In the genomic region with DNA sequence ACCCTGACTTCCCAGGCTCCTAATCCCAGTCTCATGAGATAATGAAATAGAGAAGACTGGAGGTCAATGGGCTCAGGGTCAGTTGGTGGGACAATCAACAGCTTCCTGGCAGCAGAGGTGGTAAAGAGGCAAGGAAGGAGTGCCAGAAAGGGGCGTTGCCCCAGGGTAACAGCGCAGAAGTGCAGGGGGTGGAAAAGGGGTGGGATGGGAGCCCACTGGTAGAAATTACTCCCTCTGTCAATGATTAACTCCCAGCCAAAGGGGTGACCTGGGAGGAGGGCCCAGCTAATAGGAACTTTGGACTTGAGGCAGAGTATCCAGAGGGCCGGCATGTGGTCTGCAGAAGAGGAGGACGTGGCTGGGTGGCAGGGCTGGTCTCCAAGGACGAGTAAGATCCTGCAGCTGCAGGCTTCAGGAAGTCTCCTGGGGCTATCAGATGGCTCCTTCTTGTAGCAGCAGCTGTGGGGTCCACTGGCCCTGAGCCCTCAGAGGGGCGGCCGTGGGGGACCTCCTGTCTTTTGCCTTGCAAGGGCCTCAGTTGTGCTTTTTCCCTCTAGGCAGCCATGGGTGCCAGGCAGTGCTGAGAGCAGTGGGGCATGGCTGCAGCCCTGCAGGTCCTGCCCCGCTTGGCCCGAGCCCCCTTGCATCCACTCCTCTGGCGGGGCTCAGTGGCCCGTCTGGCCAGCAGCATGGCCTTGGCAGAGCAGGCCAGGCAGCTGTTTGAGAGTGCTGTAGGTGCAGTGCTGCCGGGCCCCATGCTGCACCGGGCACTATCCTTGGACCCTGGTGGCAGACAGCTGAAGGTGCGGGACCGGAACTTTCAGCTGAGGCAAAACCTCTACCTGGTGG, we compare ENCODE assay signal across 11 cellular contexts. TPM values are rescaled to one million over a fixed set of nuclear protein-coding genes. Genes with fewer than 3 reads are reported as not detected.
DNase-seq lines count a peak whose midpoint lies in the region; ATAC-seq and TF ChIP-seq lines count a peak whose summit lies in the region.
"Had no signal": no experiment of that assay in that cellular context is flagged by ENCODE, and none has a peak within 500 bp of the region (broad histone marks: within the 10 kb centered on the region; RNA-seq: fewer than 3 reads in every experiment).

No MANE protein-coding gene starts in this region.

- H3K27ac Mint-ChIP-seq in immature natural killer cell (peak overlapping the region in 4 of 6 donors; percentile 17 to 100 (median 100)), progenitor cell of endocrine pancreas (peak overlapping the region; percentile 85)

- no peaks in the 10 kb centered on the region for H3K9me2 ChIP-seq in DOHH2 (replicated peaks; ENCODE audit: control insufficient read depth, low read length)

- H3K4me1 ChIP-seq in DOHH2 (ENCODE audit: control insufficient read depth, low read length) (peaks cover 16% of the 10 kb centered on the region), uterus (peaks cover 0 to 5% of the 10 kb centered on the region in 2 donors)

- peaks cover 28% of the 10 kb centered on the region for H3K79me2 ChIP-seq in DOHH2 (ENCODE audit: control insufficient read depth, low read length)

- H3K4me1 Mint-ChIP-seq in immature natural killer cell = peaks cover 25 to 34% of the 10 kb centered on the region in 2 donors
- H3K4me1 Mint-ChIP-seq in progenitor cell of endocrine pancreas (ENCODE audit: low read depth) = peaks cover 43% of the 10 kb centered on the region

- peaks cover 8 to 14% (median 11%) of the 10 kb centered on the region in 3 donors for H3K27me3 Mint-ChIP-seq in immature natural killer cell (ENCODE audit: low read depth in 3 of 3)
- no peaks in the 10 kb centered on the region for H3K27me3 Mint-ChIP-seq in progenitor cell of endocrine pancreas

- ATAC-seq in GM18858 (IDR thresholded peaks at IDR 0.05; ENCODE audit: unreplicated experiment) (no peak), GM18870 (IDR thresholded peaks at IDR 0.05; ENCODE audit: unreplicated experiment) (no peak)
- ATAC-seq: sciatic nerve had no signal

- H3K4me2 ChIP-seq in DOHH2 (ENCODE audit: low read length) = 0 out of 2 replicates have a peak overlapping the region, but pooled peaks have one; percentile 85

- no peak for TF ChIP-seq POLR2A in uterus (IDR thresholded peaks at IDR 0.05)

- no peak overlapping the region for H3K4me3 ChIP-seq in DOHH2 (ENCODE audit: low read length)
- no peak overlapping the region for H3K4me3 ChIP-seq in uterus
- H3K4me3 ChIP-seq: tibial artery had no signal

- H3K9me3 ChIP-seq in DOHH2 (ENCODE audit: control insufficient read depth, insufficient read depth, low read length) = no peaks in the 10 kb centered on the region
- H3K9me3 ChIP-seq in uterus = no peaks in the 10 kb centered on the region
- H3K9me3 ChIP-seq: tibial artery had no signal

- DNase-seq in LoVo (ENCODE audit: low spot score) = peak; percentile 86
- DNase-seq in immature natural killer cell = no peak
- no peak for DNase-seq in progenitor cell of endocrine pancreas (ENCODE audit: low spot score, unreplicated experiment)
- DNase-seq in COLO829 (ENCODE audit: low spot score) = no peak
- no peak for DNase-seq in uterus
- DNase-seq: DND-41 had no signal

- peaks cover 5% of the 10 kb centered on the region; the same call in 1 of the 2 replicates for H3F3A ChIP-seq in DOHH2 (ENCODE audit: control insufficient read depth, insufficient read depth)

- H3K36me3 ChIP-seq in DOHH2 (ENCODE audit: control insufficient read depth, low read length) (peaks cover 18% of the 10 kb centered on the region), uterus (no peaks in the 10 kb centered on the region)

- peak overlapping the region in 2 of 5 donors; percentile 99 to 100 for H3K4me3 Mint-ChIP-seq in immature natural killer cell
- H3K4me3 Mint-ChIP-seq in progenitor cell of endocrine pancreas (ENCODE audit: low read depth) = peak overlapping the region; percentile 100

- no peaks in the 10 kb centered on the region for H4K20me1 ChIP-seq in DOHH2 (ENCODE audit: control insufficient read depth, insufficient read depth, low read depth, low read length)

- H3K36me3 Mint-ChIP-seq in immature natural killer cell (peaks cover 4 to 13% (median 8%) of the 10 kb centered on the region in 3 donors), progenitor cell of endocrine pancreas (ENCODE audit: insufficient read depth) (no peaks in the 10 kb centered on the region)

- TF ChIP-seq CTCF in DOHH2 (IDR thresholded peaks at IDR 0.05; ENCODE audit: low read depth, low read length, poor library complexity, severe bottlenecking) (no peak), progenitor cell of endocrine pancreas (IDR thresholded peaks at IDR 0.05; ENCODE audit: unreplicated experiment) (peak; percentile 29), uterus (IDR thresholded peaks at IDR 0.05) (no peak)

- H3K9me3 Mint-ChIP-seq in immature natural killer cell (no peaks in the 10 kb centered on the region), progenitor cell of endocrine pancreas (ENCODE audit: low read depth) (no peaks in the 10 kb centered on the region)

- H3K27me3 ChIP-seq in DOHH2 (ENCODE audit: control insufficient read depth, low read length) (no peaks in the 10 kb centered on the region), uterus (no peaks in the 10 kb centered on the region)
- H3K27me3 ChIP-seq: tibial artery had no signal

- H3K27ac ChIP-seq in DOHH2 (ENCODE audit: low read depth, low read length) (no peak overlapping the region), uterus (no peak overlapping the region)
- H3K27ac ChIP-seq: tibial artery had no signal

- intact Hi-C loops in uterus (cut with DNase I; ENCODE audit: low total_unique reads) = no loop called here

RNA-seq across cellular contexts. Expression of a gene that starts 2.3 kb away (rescaled TPM):
- polyA plus RNA-seq in immature natural killer cell = 10 to 100 TPM in 2 of 3 donors, 1 to 10 TPM in 1; 8.2 to 14.5 (median 12.1) TPM
- 52.5 and 53.6 TPM in 2 replicates for total RNA-seq in progenitor cell of endocrine pancreas
- total RNA-seq in uterus = 10 to 100 TPM in 3 of 4 donors, 1 to 10 TPM in 1; 3.8 to 15.1 (median 10.8) TPM

RNA-seq across cellular contexts. Expression of a gene that starts 11.5 kb away (rescaled TPM):
- polyA plus RNA-seq in immature natural killer cell = 10 to 100 TPM; 76.9 to 99.5 (median 81.5) TPM
- total RNA-seq in progenitor cell of endocrine pancreas (89.3 and 93.1 TPM in 2 replicates), uterus (100 to 1,000 TPM in 1 of 4 donors, 10 to 100 TPM in 3; 24.6 to 128 (median 70.3) TPM)

RNA-seq across cellular contexts. Expression of a gene that starts 26.1 kb away (rescaled TPM):
- 1 to 10 TPM in 1 of 3 donors, under 1 TPM in 2; 0.31 to 1.8 (median 0.73) TPM for polyA plus RNA-seq in immature natural killer cell
- total RNA-seq in progenitor cell of endocrine pancreas (11.6 and 14.0 TPM in 2 replicates), uterus (10 to 100 TPM in 2 of 4 donors, 1 to 10 TPM in 2; 5.1 to 46.2 (median 11.0) TPM)

RNA-seq across cellular contexts. Expression of a gene that starts 44.4 kb away (rescaled TPM):
- polyA plus RNA-seq in immature natural killer cell = 10 to 100 TPM; 57.1 to 83.6 (median 66.8) TPM
- total RNA-seq in progenitor cell of endocrine pancreas = 6.1 and 6.7 TPM in 2 replicates
- total RNA-seq in uterus = 10 to 100 TPM; 23.9 to 32.3 (median 31.5) TPM

RNA-seq across cellular contexts. Expression of a gene that starts 51.0 kb away (rescaled TPM):
- polyA plus RNA-seq in immature natural killer cell = 100 to 1,000 TPM in 2 of 3 donors, 10 to 100 TPM in 1; 96.4 to 159 (median 143) TPM
- total RNA-seq in progenitor cell of endocrine pancreas (27.6 and 31.5 TPM in 2 replicates), uterus (100 to 1,000 TPM in 1 of 4 donors, 10 to 100 TPM in 3; 45.9 to 105 (median 50.2) TPM)
